ENCODE assay signal across 2 cellular contexts in genomic region chr1:162416909-162417308, GRCh38.
TF ChIP-seq lines count a peak whose summit lies in the region.

No MANE protein-coding gene starts in this region.

TF ChIP-seq in GM23338, 12 proteins besides CTCF, POLR2A, EP300 and RAD21:
- TF ChIP-seq POLR2AphosphoS5 (IDR thresholded peaks at IDR 0.05; ENCODE audit: low read depth) (no peak), NANOG (IDR thresholded peaks at IDR 0.05; ENCODE audit: borderline replicate concordance) (no peak), EZH2phosphoT487 (IDR thresholded peaks at IDR 0.05; ENCODE audit: unreplicated experiment) (no peak), ETS1 (IDR thresholded peaks at IDR 0.05) (no peak), ZNF462 (CRISPR knock-in tag; IDR thresholded peaks at IDR 0.05) (no peak), REST (IDR thresholded peaks at IDR 0.05; ENCODE audit: unreplicated experiment) (no peak), JUNB (IDR thresholded peaks at IDR 0.05; ENCODE audit: unreplicated experiment) (no peak), CREB1 (CRISPR knock-in tag; IDR thresholded peaks at IDR 0.05; ENCODE audit: low read depth) (no peak), EZH2 (IDR thresholded peaks at IDR 0.05; ENCODE audit: low read depth, unreplicated experiment) (no peak), ZNF114 (CRISPR knock-in tag; IDR thresholded peaks at IDR 0.05) (no peak), ZNF331 (CRISPR knock-in tag; IDR thresholded peaks at IDR 0.05; ENCODE audit: low read depth) (no peak), STAT1 (IDR thresholded peaks at IDR 0.05; ENCODE audit: unreplicated experiment) (no peak)

TF ChIP-seq in K562, 482 proteins besides CTCF, POLR2A, EP300 and RAD21:
- TF ChIP-seq SMARCE1 (IDR thresholded peaks at IDR 0.05): no peak
- TF ChIP-seq GTF2B (IDR thresholded peaks at IDR 0.05; ENCODE audit: extremely low read depth, insufficient read length): no peak
- TF ChIP-seq BCL6 (CRISPR knock-in tag; IDR thresholded peaks at IDR 0.05): no peak
- peak; percentile 58 for TF ChIP-seq CEBPB (tag; IDR thresholded peaks at IDR 0.05)
- TF ChIP-seq ZNF347 (CRISPR knock-in tag; IDR thresholded peaks at IDR 0.05; ENCODE audit: low read depth): no peak
- TF ChIP-seq BRD9 (IDR thresholded peaks at IDR 0.05; ENCODE audit: low read depth, partially characterized antibody): no peak
- no peak for TF ChIP-seq CEBPG (CRISPR knock-in tag; IDR thresholded peaks at IDR 0.05)
- 0 out of 4 replicates have a peak, but pooled peaks of 1 of the 2 experiments have one; percentile 48 for TF ChIP-seq CEBPG (tag; conservative IDR thresholded peaks at IDR 0.05 in 1 of 2, IDR thresholded peaks at IDR 0.05 in 1 of 2)
- TF ChIP-seq ATF3 (IDR thresholded peaks at IDR 0.05): peak; percentile 75
- no peak for TF ChIP-seq ATF3 (CRISPR knock-in tag; conservative IDR thresholded peaks at IDR 0.05)
